Comparison of ENCODE assay signal across 1 cellular context in the genomic region with DNA sequence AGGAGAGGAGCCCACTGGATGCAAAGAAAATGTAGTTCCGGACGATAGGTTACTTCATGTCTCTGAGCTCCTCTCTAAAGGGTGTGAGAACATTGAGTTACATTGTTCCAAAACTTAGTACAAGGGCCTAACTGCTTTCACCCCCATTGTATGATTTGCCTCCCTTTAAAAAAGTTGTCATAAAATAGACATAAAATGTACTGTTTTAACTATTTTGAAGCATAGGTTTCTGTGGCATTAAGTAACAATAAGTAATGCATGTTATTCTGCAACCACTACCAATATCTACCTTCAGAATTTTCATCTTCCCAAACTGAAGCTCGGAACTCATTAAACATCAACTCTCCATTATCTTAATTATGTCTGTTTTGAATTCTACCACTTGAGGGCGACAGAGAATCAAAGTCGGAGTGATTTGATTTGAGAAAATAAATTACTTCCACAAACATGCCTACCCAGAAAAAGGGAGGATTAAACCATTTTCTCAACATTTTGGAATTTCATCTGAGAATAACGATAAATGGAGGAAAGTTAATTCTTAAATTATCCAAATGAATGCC.
TF ChIP-seq lines count a peak whose summit lies in the region.

No MANE protein-coding gene starts in this region.

TF ChIP-seq in K562, 482 proteins besides CTCF, POLR2A, EP300 and RAD21 (continued from another document):
- TF ChIP-seq PRMT5 (CRISPR knock-in tag; IDR thresholded peaks at IDR 0.05) (no peak), SNAPC5 (CRISPR knock-in tag; IDR thresholded peaks at IDR 0.05) (no peak), ZNF407 (IDR thresholded peaks at IDR 0.05; ENCODE audit: low read depth) (no peak), CBX8 (IDR thresholded peaks at IDR 0.05; ENCODE audit: borderline replicate concordance, extremely low read depth, low read depth, low read length, poor library complexity, severe bottlenecking) (no peak), PRPF4 (IDR thresholded peaks at IDR 0.05; ENCODE audit: insufficient read depth, low read depth, low read length, poor library complexity, severe bottlenecking) (no peak), ZNF511 (CRISPR knock-in tag; IDR thresholded peaks at IDR 0.05) (no peak), ARID3A (IDR thresholded peaks at IDR 0.05; ENCODE audit: borderline replicate concordance, low read depth, low read length) (peak; percentile 87; the same call in 1 of the 2 replicates), ADNP (tag; IDR thresholded peaks at IDR 0.05) (no peak), ARID2 (IDR thresholded peaks at IDR 0.05) (no peak)
